ENCODE assay signal across 8 cellular contexts in the genomic region with DNA sequence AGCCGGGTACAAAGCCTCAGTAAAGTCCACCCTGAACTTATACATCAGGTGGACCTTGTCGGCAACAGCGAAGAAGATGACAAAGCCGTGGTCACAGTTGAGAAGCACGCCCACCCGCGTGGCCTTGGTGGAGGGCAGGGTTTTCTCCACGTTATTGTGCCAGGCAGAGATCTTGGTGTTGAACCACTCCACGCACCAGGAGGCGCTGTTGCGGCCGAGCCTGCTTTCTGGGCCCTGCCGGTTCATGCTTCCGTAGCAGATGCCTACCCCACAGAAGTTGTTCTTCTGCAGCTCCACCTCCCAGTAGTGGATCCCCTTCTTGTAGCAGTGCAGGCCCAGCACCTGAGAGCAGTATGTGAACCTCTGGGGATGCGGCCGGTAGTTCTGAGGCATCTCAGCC. TPM values are rescaled to one million over a fixed set of nuclear protein-coding genes. Genes with fewer than 3 reads are reported as not detected.
DNase-seq lines count a peak whose midpoint lies in the region; ATAC-seq and TF ChIP-seq lines count a peak whose summit lies in the region.

No MANE protein-coding gene starts in this region.

- no peak overlapping the region for H3K27ac Mint-ChIP-seq in activated CD4-positive, alpha-beta T cell treated with anti-CD3 and anti-CD28 coated beads, Interleukin-2, amount 10 ng/mL, durations not matched to agents 7 days and 5 days

- CTCF ChIA-PET in activated CD4-positive, alpha-beta T cell treated with anti-CD3 and anti-CD28 coated beads, Interleukin-2, amount 10 ng/mL, durations not matched to agents 7 days and 5 days (lab: Charles Lee), result interaction anchor here (0.8 to 1.6 kb wide), 4 partner anchors 10 to 112 kb away, joined by 3 to 4 read pairs (median 4); no protein-coding TSS in a partner anchor

- peaks cover 2% of the 10 kb centered on the region for H3K9me3 ChIP-seq in fibroblast of lung (ENCODE audit: control insufficient read depth, insufficient read depth, low read depth, low read length)

- H3K27me3 ChIP-seq in fibroblast of lung (ENCODE audit: control insufficient read depth, insufficient read depth, low read length), result no peaks in the 10 kb centered on the region

- no peak overlapping the region for H3K27ac ChIP-seq in fibroblast of lung (ENCODE audit: insufficient read depth, low read length)

- no peak overlapping the region for H3K4me2 ChIP-seq in fibroblast of lung (ENCODE audit: extremely low read depth, insufficient read depth, low read length)

- H3K9ac ChIP-seq in fibroblast of lung (ENCODE audit: insufficient read depth, low read length), result no peak overlapping the region

- H3K4me1 ChIP-seq in fibroblast of lung (ENCODE audit: control insufficient read depth, extremely low read depth, insufficient read depth, low read length), result no peaks in the 10 kb centered on the region

- peak; percentile 41 for DNase-seq in activated CD4-positive, alpha-beta T cell treated with anti-CD3 and anti-CD28 coated beads, Interleukin-2, amount 10 ng/mL, durations not matched to agents 7 days and 5 days
- DNase-seq in fibroblast of lung (ENCODE audit: low read depth in 2 of 2), result no peak
- DNase-seq in stimulated activated CD4-positive, alpha-beta T cell treated with anti-CD3 and anti-CD28 coated beads, Interleukin-15, amount 100 ng/mL, for 24 hours, result peak; percentile 68
- DNase-seq in NAMALWA (ENCODE audit: low spot score), result no peak
- no peak for DNase-seq in LoVo (ENCODE audit: low spot score)
- DNase-seq in GM03348 (ENCODE audit: low spot score), result no peak

- peaks cover 98% of the 10 kb centered on the region for H3K36me3 Mint-ChIP-seq in activated CD4-positive, alpha-beta T cell treated with anti-CD3 and anti-CD28 coated beads, Interleukin-2, amount 10 ng/mL, durations not matched to agents 7 days and 5 days (ENCODE audit: low read depth)

- H4K20me1 ChIP-seq in fibroblast of lung (ENCODE audit: control insufficient read depth, extremely low read depth, insufficient read depth, low read length), result no peaks in the 10 kb centered on the region

- H3K36me3 ChIP-seq in fibroblast of lung (ENCODE audit: control insufficient read depth, insufficient read depth, low read length), result peaks cover 30% of the 10 kb centered on the region

- no peak for ATAC-seq in HG03039 (IDR thresholded peaks at IDR 0.05; ENCODE audit: unreplicated experiment)

- H3K4me1 Mint-ChIP-seq in activated CD4-positive, alpha-beta T cell treated with anti-CD3 and anti-CD28 coated beads, Interleukin-2, amount 10 ng/mL, durations not matched to agents 7 days and 5 days, result peaks cover 6% of the 10 kb centered on the region

- no peak overlapping the region for H3K4me3 Mint-ChIP-seq in activated CD4-positive, alpha-beta T cell treated with anti-CD3 and anti-CD28 coated beads, Interleukin-2, amount 10 ng/mL, durations not matched to agents 7 days and 5 days

- POLR2A ChIA-PET in activated CD4-positive, alpha-beta T cell treated with anti-CD3 and anti-CD28 coated beads, Interleukin-2, amount 10 ng/mL, durations not matched to agents 7 days and 5 days (lab: Charles Lee), result no interaction called here

- peaks cover 9% of the 10 kb centered on the region for H3K9me3 Mint-ChIP-seq in activated CD4-positive, alpha-beta T cell treated with anti-CD3 and anti-CD28 coated beads, Interleukin-2, amount 10 ng/mL, durations not matched to agents 7 days and 5 days

- no peak overlapping the region for H3K4me3 ChIP-seq in fibroblast of lung (replicated peaks in 1 of 4; ENCODE audit: control extremely low read depth in 1 of 4, insufficient read depth in 1 of 4, low read depth in 3 of 4, low read length in 4 of 4)

- no peaks in the 10 kb centered on the region for H3K27me3 Mint-ChIP-seq in activated CD4-positive, alpha-beta T cell treated with anti-CD3 and anti-CD28 coated beads, Interleukin-2, amount 10 ng/mL, durations not matched to agents 7 days and 5 days

- H3K79me2 ChIP-seq in fibroblast of lung (ENCODE audit: control insufficient read depth, insufficient read depth, low read length), result no peaks in the 10 kb centered on the region

- no peak overlapping the region for H2AFZ ChIP-seq in fibroblast of lung (ENCODE audit: low read length)

- peak; percentile 68 for TF ChIP-seq CTCF in GM12872 (IDR thresholded peaks at IDR 0.05; ENCODE audit: insufficient read depth, low read depth, low read length)
- TF ChIP-seq CTCF in fibroblast of lung (conservative IDR thresholded peaks at IDR 0.05 in 1 of 2, IDR thresholded peaks at IDR 0.05 in 1 of 2; ENCODE audit: low read depth in 1 of 2, low read length in 2 of 2), result peak; percentile 6 to 40

RNA-seq across cellular contexts. Expression of a gene that starts 22.1 kb away (rescaled TPM):
- total RNA-seq in activated CD4-positive, alpha-beta T cell treated with anti-CD3 and anti-CD28 coated beads, Interleukin-2, amount 10 ng/mL, durations not matched to agents 7 days and 5 days, result 100 to 1,000 TPM; 168 to 193 TPM
- total RNA-seq in fibroblast of lung, result 34.2 and 53.3 TPM in 2 replicates
- polyA plus RNA-seq in fibroblast of lung, result 53.9 and 67.8 TPM in 2 replicates
- 39.1 and 41.2 TPM in 2 replicates for polyA plus RNA-seq in fibroblast of lung (2012)
- 40.7 and 58.4 TPM in 2 replicates for polyA minus RNA-seq in fibroblast of lung (ENCODE audit: low replicate concordance)

RNA-seq across cellular contexts. Expression of a gene that starts 57.8 kb away (rescaled TPM):
- total RNA-seq in activated CD4-positive, alpha-beta T cell treated with anti-CD3 and anti-CD28 coated beads, Interleukin-2, amount 10 ng/mL, durations not matched to agents 7 days and 5 days, result 10 to 100 TPM; 24.6 to 25.3 TPM
- 4.4 and 6.4 TPM in 2 replicates for total RNA-seq in fibroblast of lung
- 2.1 and 2.5 TPM in 2 replicates for polyA plus RNA-seq in fibroblast of lung
- 2.1 and 2.3 TPM in 2 replicates for polyA plus RNA-seq in fibroblast of lung (2012)
- 1.2 and 1.9 TPM in 2 replicates for polyA minus RNA-seq in fibroblast of lung (ENCODE audit: low replicate concordance)

RNA-seq across cellular contexts. Expression of a gene that starts 58.0 kb away (rescaled TPM):
- total RNA-seq in activated CD4-positive, alpha-beta T cell treated with anti-CD3 and anti-CD28 coated beads, Interleukin-2, amount 10 ng/mL, durations not matched to agents 7 days and 5 days, result 1 to 10 TPM; 5.1 to 5.2 TPM
- 1.3 and 1.7 TPM in 2 replicates for total RNA-seq in fibroblast of lung
- 0.45 and 0.54 TPM in 2 replicates for polyA plus RNA-seq in fibroblast of lung
- polyA plus RNA-seq in fibroblast of lung (2012), result 0.80 and 0.84 TPM in 2 replicates
- polyA minus RNA-seq in fibroblast of lung (ENCODE audit: low replicate concordance), result 1.2 TPM in 1 of 2 replicates, not detected in the other

Comparison
In these comparisons a context has a peak if more than half of its experiments do, and no peak if none do; other contexts are left out.
1. DNase-seq: peak in activated CD4-positive, alpha-beta T cell treated with anti-CD3 and anti-CD28 coated beads, Interleukin-2, amount 10 ng/mL, durations not matched to agents 7 days and 5 days (single experiment) and stimulated activated CD4-positive, alpha-beta T cell treated with anti-CD3 and anti-CD28 coated beads, Interleukin-15, amount 100 ng/mL, for 24 hours (single experiment); none in fibroblast of lung (0 of 2), NAMALWA (single experiment), LoVo (single experiment) and GM03348 (single experiment).